In the genomic region with DNA sequence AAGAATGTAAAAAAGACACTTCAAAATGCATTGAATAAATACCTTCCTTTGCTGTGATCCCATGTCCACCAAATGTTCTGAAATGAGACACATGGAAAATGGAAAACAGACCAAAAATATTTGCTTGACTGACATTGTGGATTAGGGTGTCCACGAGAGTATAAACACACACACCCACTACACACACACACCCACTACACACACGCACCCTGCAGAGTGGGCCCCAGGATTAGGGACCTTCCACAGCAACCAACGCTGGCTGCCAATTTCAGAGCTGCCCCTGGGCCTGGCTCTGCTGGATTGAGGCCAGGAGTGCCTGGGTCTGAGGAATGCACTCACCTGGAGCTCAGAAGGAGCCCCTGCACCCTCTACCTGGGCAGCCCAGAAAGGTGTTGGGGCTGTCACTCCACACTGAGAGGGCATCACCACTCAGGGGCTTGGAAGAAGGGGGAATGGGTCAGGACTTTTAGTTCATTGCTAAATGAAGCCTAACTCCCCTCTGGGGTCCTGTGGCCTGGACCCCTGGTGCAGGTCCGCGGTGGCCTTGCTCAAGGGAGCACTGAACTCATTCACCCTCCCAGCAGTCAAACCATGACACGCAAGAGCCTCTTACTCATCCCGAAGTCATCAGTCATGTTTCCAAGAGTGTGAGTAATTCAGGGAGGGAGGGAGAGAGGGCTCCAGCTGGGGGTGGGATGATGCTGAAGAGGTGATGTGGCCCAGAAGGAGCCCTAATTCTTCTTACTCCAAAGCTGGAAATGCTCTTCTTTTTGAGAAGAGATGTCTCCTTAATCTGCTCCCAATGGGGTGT, we compare ENCODE assay signal across 8 cellular contexts. TPM values are rescaled to one million over a fixed set of nuclear protein-coding genes. Genes with fewer than 3 reads are reported as not detected.
DNase-seq lines count a peak whose midpoint lies in the region; ATAC-seq and TF ChIP-seq lines count a peak whose summit lies in the region.

No MANE protein-coding gene starts in this region.

- peaks cover 6% of the 10 kb centered on the region for H3K27me3 Mint-ChIP-seq in glutamatergic neuron (ENCODE audit: unreplicated experiment)

- H3K9me3 Mint-ChIP-seq in glutamatergic neuron (ENCODE audit: unreplicated experiment) = peaks cover 1% of the 10 kb centered on the region

- peaks cover 56% of the 10 kb centered on the region for H3K4me1 ChIP-seq in RWPE2 (ENCODE audit: insufficient read depth, poor library complexity, severe bottlenecking)

- H3K4me3 ChIP-seq in RWPE2 (ENCODE audit: severe bottlenecking) = no peak overlapping the region

- ATAC-seq in RWPE2 (ENCODE audit: low read depth) = peak; percentile 84

- TF ChIP-seq CTCF in RWPE2 (IDR thresholded peaks at IDR 0.05; ENCODE audit: poor library complexity, severe bottlenecking) (no peak), glutamatergic neuron (IDR thresholded peaks at IDR 0.05; ENCODE audit: partially characterized antibody, unreplicated experiment) (no peak)

- H3K4me3 Mint-ChIP-seq in glutamatergic neuron (ENCODE audit: unreplicated experiment) = no peak overlapping the region

- no peaks in the 10 kb centered on the region for H3K36me3 ChIP-seq in RWPE2 (ENCODE audit: low read depth)

- H3K4me1 Mint-ChIP-seq in glutamatergic neuron (ENCODE audit: low read depth, unreplicated experiment) = no peaks in the 10 kb centered on the region

- H3K27me3 ChIP-seq in RWPE2 (ENCODE audit: insufficient read depth, poor library complexity, severe bottlenecking) = no peaks in the 10 kb centered on the region

- H3K27ac ChIP-seq in RWPE2 (ENCODE audit: poor library complexity, severe bottlenecking) = peak overlapping the region; percentile 92

- DNase-seq in GOT3 (lab: John Stamatoyannopoulos, UW) = peak; percentile 37
- DNase-seq in RWPE2 (ENCODE audit: low spot score) = peak; percentile 90
- DNase-seq in dermis blood vessel endothelial cell = peak; percentile 71
- DNase-seq in stimulated activated CD4-positive, alpha-beta T cell treated with anti-CD3 and anti-CD28 coated beads, Interleukin-12 subunit alpha, Interleukin-12 subunit beta, amount 100 ng/mL, for 48 hours (ENCODE audit: low read depth in 2 of 3, low spot score in 1 of 3) = peak; percentile 55 to 69 (median 64)
- no peak for DNase-seq in DMS79 treated with DMSO at 0.1 percent for 48 hours (lab: John Stamatoyannopoulos, UW)
- DNase-seq in NCI-H345 treated with DMSO at 0.1 percent for 48 hours (lab: John Stamatoyannopoulos, UW; ENCODE audit: unreplicated experiment) = no peak
- no peak for DNase-seq in glutamatergic neuron
- no peak for DNase-seq in NCI-H2081 treated with DMSO at 0.1 percent for 48 hours (lab: John Stamatoyannopoulos, UW)

- no peaks in the 10 kb centered on the region for H3K36me3 Mint-ChIP-seq in glutamatergic neuron (ENCODE audit: unreplicated experiment)

- no peak overlapping the region for H3K27ac Mint-ChIP-seq in glutamatergic neuron (ENCODE audit: unreplicated experiment)

- H3K9me3 ChIP-seq in RWPE2 (ENCODE audit: severe bottlenecking) = no peaks in the 10 kb centered on the region

RNA-seq across cellular contexts. Expression of a gene that starts 50.2 kb away (rescaled TPM):
- total RNA-seq in dermis blood vessel endothelial cell = 0.05 and 1.0 TPM in 2 replicates
- not detected for total RNA-seq in glutamatergic neuron (ENCODE audit: unreplicated experiment)

RNA-seq across cellular contexts. Expression of a gene that starts 53.0 kb away (rescaled TPM):
- total RNA-seq in dermis blood vessel endothelial cell = 58.4 and 59.1 TPM in 2 replicates
- total RNA-seq in glutamatergic neuron (ENCODE audit: unreplicated experiment) = 2.6 TPM

Comparison
In these comparisons a context has a peak if more than half of its experiments do, and no peak if none do; other contexts are left out.
1. DNase-seq: peak in GOT3 (single experiment), RWPE2 (single experiment), dermis blood vessel endothelial cell (single experiment) and stimulated activated CD4-positive, alpha-beta T cell treated with anti-CD3 and anti-CD28 coated beads, Interleukin-12 subunit alpha, Interleukin-12 subunit beta, amount 100 ng/mL, for 48 hours (3 of 3); none in DMS79 treated with DMSO at 0.1 percent for 48 hours (single experiment), NCI-H345 treated with DMSO at 0.1 percent for 48 hours (single experiment), glutamatergic neuron (single experiment) and NCI-H2081 treated with DMSO at 0.1 percent for 48 hours (single experiment).
2. RNA of a gene that starts 53.0 kb away (total RNA-seq): 58.4 to 59.1 TPM in dermis blood vessel endothelial cell; 2.6 TPM in glutamatergic neuron (single experiment); every median in the first group is over 10 times any median in the second.